ENCODE assay signal across 23 cellular contexts in genomic region chr14:86363576-86363975, GRCh38.
"Had no signal": no experiment of that assay in that cellular context is flagged by ENCODE, and none has a peak within 500 bp of the region (broad histone marks: within the 10 kb centered on the region; RNA-seq: fewer than 3 reads in every experiment).

No MANE protein-coding gene starts in this region.

- H3K27ac Mint-ChIP-seq: memory B cell; natural killer cell; stimulated activated naive B cell treated with anti-CD40 and anti-IgM and Interleukin-4, amounts not matched to agents 10 μg/mL and 1 μg/mL and 100 μg/mL, for 72 hours; stimulated activated naive CD8-positive, alpha-beta T cell treated with anti-CD3 and anti-CD28 coated beads, Interleukin-15, Interleukin-2, amounts not matched to agents 100 ng/mL and 50 ng/mL, for 24 hours had no signal

- H3K9me3 ChIP-seq: esophagus squamous epithelium, neutrophil, pancreas, right lobe of liver, thoracic aorta, tibial nerve had no signal

- H3K27me3 ChIP-seq: esophagus squamous epithelium, neutrophil, pancreas, right lobe of liver, tibial nerve had no signal

- DNase-seq: dermis blood vessel endothelial cell; effector memory CD4-positive, alpha-beta T cell; erythroblast; esophagus squamous epithelium; foreskin melanocyte; head of caudate nucleus; kidney; natural killer cell; right lobe of liver; small intestine; stimulated activated CD4-positive, alpha-beta T cell treated with anti-CD3 and anti-CD28 coated beads, Interleukin-15, amount 100 ng/mL, for 24 hours; stimulated activated CD4-positive, alpha-beta T cell treated with anti-CD3 and anti-CD28 coated beads, Interleukin-2, amount 100 ng/mL, for 48 hours had no signal

- H3K4me1 Mint-ChIP-seq: memory B cell; natural killer cell; stimulated activated naive B cell treated with anti-CD40 and anti-IgM and Interleukin-4, amounts not matched to agents 10 μg/mL and 1 μg/mL and 100 μg/mL, for 72 hours had no signal

- H3K4me3 Mint-ChIP-seq: memory B cell; natural killer cell; stimulated activated naive B cell treated with anti-CD40 and anti-IgM and Interleukin-4, amounts not matched to agents 10 μg/mL and 1 μg/mL and 100 μg/mL, for 72 hours; stimulated activated naive CD8-positive, alpha-beta T cell treated with anti-CD3 and anti-CD28 coated beads, Interleukin-15, Interleukin-2, amounts not matched to agents 100 ng/mL and 50 ng/mL, for 24 hours had no signal

- H3K4me1 ChIP-seq: esophagus squamous epithelium, pancreas, right lobe of liver, tibial nerve had no signal

- H3K27ac ChIP-seq: coronary artery, esophagus squamous epithelium, neutrophil, pancreas, right lobe of liver, thoracic aorta, tibial nerve had no signal

- H3K36me3 ChIP-seq: esophagus squamous epithelium, neutrophil, pancreas, right lobe of liver, thoracic aorta, tibial nerve had no signal

- H3K4me3 ChIP-seq: coronary artery, esophagus squamous epithelium, lung, pancreas, right lobe of liver, thoracic aorta, tibial nerve had no signal

- H3K27me3 Mint-ChIP-seq: memory B cell; stimulated activated naive B cell treated with anti-CD40 and anti-IgM and Interleukin-4, amounts not matched to agents 10 μg/mL and 1 μg/mL and 100 μg/mL, for 72 hours; stimulated activated naive CD8-positive, alpha-beta T cell treated with anti-CD3 and anti-CD28 coated beads, Interleukin-15, Interleukin-2, amounts not matched to agents 100 ng/mL and 50 ng/mL, for 24 hours had no signal

- H3K9me3 Mint-ChIP-seq: stimulated activated naive CD8-positive, alpha-beta T cell treated with anti-CD3 and anti-CD28 coated beads, Interleukin-15, Interleukin-2, amounts not matched to agents 100 ng/mL and 50 ng/mL, for 24 hours had no signal

- ATAC-seq: left lobe of liver, natural killer cell, pancreas had no signal

- H3K36me3 Mint-ChIP-seq: memory B cell; natural killer cell; stimulated activated naive B cell treated with anti-CD40 and anti-IgM and Interleukin-4, amounts not matched to agents 10 μg/mL and 1 μg/mL and 100 μg/mL, for 72 hours had no signal

- FAIRE-seq: endometrium, kidney, pancreas, small intestine had no signal
